8 cellular contexts compared by ENCODE assay signal in genomic region chr10:132306951-132307751, GRCh38. TPM values are rescaled to one million over a fixed set of nuclear protein-coding genes. Genes with fewer than 3 reads are reported as not detected.
DNase-seq lines count a peak whose midpoint lies in the region; ATAC-seq, FAIRE-seq and TF ChIP-seq lines count a peak whose summit lies in the region.

No MANE protein-coding gene starts in this region.

- no peaks in the 10 kb centered on the region for H3K9me3 ChIP-seq in left lung

- DNase-seq in activated CD4-positive, CD25-positive, alpha-beta regulatory T cell (lab: John Stamatoyannopoulos, UW) = no peak
- peak; percentile 29 for DNase-seq in T-helper 9 cell
- DNase-seq in bronchial epithelial cell (ENCODE audit: low read depth) = peak; percentile 16
- peak; percentile 65 to 90 for DNase-seq in left lung
- DNase-seq in stimulated activated CD8-positive, alpha-beta memory T cell treated with anti-CD3 and anti-CD28 coated beads, Interleukin-4, amount 100 ng/mL, for 48 hours = peak; percentile 50
- DNase-seq in NCI-H446 treated with DMSO at 0.1 percent for 48 hours (lab: John Stamatoyannopoulos, UW) = no peak

- H3K4me1 ChIP-seq in left lung = peaks cover 9 to 23% of the 10 kb centered on the region in 2 donors

- TF ChIP-seq CTCF in bronchial epithelial cell (IDR thresholded peaks at IDR 0.05; ENCODE audit: insufficient read depth, low read length, severe bottlenecking) (no peak), left lung (IDR thresholded peaks at IDR 0.05) (no peak)

- H3K27me3 ChIP-seq in bronchial epithelial cell (ENCODE audit: control insufficient read depth, insufficient read depth, low read length) (peaks cover 5% of the 10 kb centered on the region), left lung (peaks cover 0 to 38% of the 10 kb centered on the region in 2 donors)

- intact Hi-C loops in left lung (cut with DNase I) = no loop called here

- no peaks in the 10 kb centered on the region for H3K36me3 ChIP-seq in bronchial epithelial cell (ENCODE audit: control insufficient read depth, insufficient read depth, low read length)
- H3K36me3 ChIP-seq in left lung = no peaks in the 10 kb centered on the region

- H3K4me3 ChIP-seq in bronchial epithelial cell (ENCODE audit: low read depth, low read length) (peak overlapping the region; percentile 57), left lung (peak overlapping the region; percentile 87 to 92)

- no peak overlapping the region for H3K27ac ChIP-seq in left lung

- no peak for FAIRE-seq in bronchial epithelial cell (lab: Jason Lieb, UNC)

- ATAC-seq in activated CD4-positive, CD25-positive, alpha-beta regulatory T cell treated with anti-CD3 and anti-CD28 coated beads, Interleukin-2, amount 50 U/mL, for 24 hours = peak; percentile 1 to 3
- ATAC-seq in HG03196 (IDR thresholded peaks at IDR 0.05; ENCODE audit: unreplicated experiment) (peak; percentile 20), left lung (peak; percentile 40)

RNA-seq across cellular contexts. Expression of gene STK32C, which starts 0.6 kb away (rescaled TPM):
- total RNA-seq in bronchial epithelial cell (9.7 and 14.6 TPM in 2 replicates), left lung (10 to 100 TPM; 13.2 to 18.2 TPM)

RNA-seq across cellular contexts. Expression of gene LRRC27, which starts 24.8 kb away (rescaled TPM):
- 4.7 and 6.9 TPM in 2 replicates for total RNA-seq in bronchial epithelial cell
- 10 to 100 TPM; 11.7 to 12.6 TPM for total RNA-seq in left lung

Comparison
In these comparisons a context has a peak if more than half of its experiments do, and no peak if none do; other contexts are left out.
1. DNase-seq: peak in T-helper 9 cell (single experiment), bronchial epithelial cell (single experiment), left lung (2 of 2) and stimulated activated CD8-positive, alpha-beta memory T cell treated with anti-CD3 and anti-CD28 coated beads, Interleukin-4, amount 100 ng/mL, for 48 hours (single experiment); none in activated CD4-positive, CD25-positive, alpha-beta regulatory T cell (0 of 4) and NCI-H446 treated with DMSO at 0.1 percent for 48 hours (single experiment).
2. Peak in every context shown above with its lines, with median percentiles within 50 percentile points of each other: ATAC-seq.